Comparison of ENCODE assay signal across 17 cellular contexts in genomic region chr18:63427566-63427965, GRCh38. TPM values are rescaled to one million over a fixed set of nuclear protein-coding genes. Genes with fewer than 3 reads are reported as not detected.
DNase-seq lines count a peak whose midpoint lies in the region; ATAC-seq and TF ChIP-seq lines count a peak whose summit lies in the region.
"Had no signal": no experiment of that assay in that cellular context is flagged by ENCODE, and none has a peak within 500 bp of the region (broad histone marks: within the 10 kb centered on the region; RNA-seq: fewer than 3 reads in every experiment).

No MANE protein-coding gene starts in this region.

- peaks cover 9% of the 10 kb centered on the region for H3K27me3 Mint-ChIP-seq in activated CD4-positive, alpha-beta T cell treated with anti-CD3 and anti-CD28 coated beads for 36 hours

- peak overlapping the region; percentile 29 for H3K4me2 ChIP-seq in PC-3 (ENCODE audit: low read length)
- H3K4me2 ChIP-seq: A549 had no signal

- H3K27ac ChIP-seq in PC-3 (ENCODE audit: low read length): peak overlapping the region; percentile 84
- H3K27ac ChIP-seq in epithelial cell of prostate: peak overlapping the region; percentile 96
- peak overlapping the region in 11 of 21 experiments; percentile 22 to 75 (median 64) for H3K27ac ChIP-seq in skin epidermis
- no peak overlapping the region for H3K27ac ChIP-seq in coronary artery
- H3K27ac ChIP-seq: A549, ovary, SJSA1, upper lobe of left lung had no signal

- peak overlapping the region; percentile 65 for H2AFZ ChIP-seq in PC-3 (ENCODE audit: low read length)

- H3K36me3 Mint-ChIP-seq in activated CD4-positive, alpha-beta T cell treated with anti-CD3 and anti-CD28 coated beads for 36 hours (ENCODE audit: low read depth): peaks cover 2% of the 10 kb centered on the region

- CTCF ChIA-PET in activated CD4-positive, alpha-beta T cell treated with anti-CD3 and anti-CD28 coated beads for 36 hours (lab: Charles Lee): interaction anchor here (0.9 to 1.9 kb wide), 2 partner anchors 11 to 13 kb away, joined by 3 to 12 read pairs; no protein-coding TSS in a partner anchor
- CTCF ChIA-PET in PC-3 (lab: Charles Lee): interaction anchor here (1.1 kb wide), 1 partner anchor 12 kb away, joined by 5 read pairs; no protein-coding TSS in a partner anchor

- H3K9me3 Mint-ChIP-seq in activated CD4-positive, alpha-beta T cell treated with anti-CD3 and anti-CD28 coated beads for 36 hours (ENCODE audit: low read depth): no peaks in the 10 kb centered on the region
- H3K9me3 Mint-ChIP-seq: activated B cell treated with CpG ODN at 0.5 μM for 24 hours had no signal

- H3K4me1 Mint-ChIP-seq in activated CD4-positive, alpha-beta T cell treated with anti-CD3 and anti-CD28 coated beads for 36 hours: peaks cover 16% of the 10 kb centered on the region

- intact Hi-C loops in activated CD4-positive, alpha-beta T cell treated with anti-CD3 and anti-CD28 coated beads for 36 hours (cut with DNase I, micrococcal nuclease): loop anchor here in 1 of 2 experiments (10.0 kb wide), 1 partner anchor 583 kb away; no protein-coding TSS in a partner anchor
- intact Hi-C loops in PC-3 (cut with micrococcal nuclease): no loop called here

- DNase-seq in activated CD4-positive, alpha-beta T cell treated with anti-CD3 and anti-CD28 coated beads for 36 hours: peak; percentile 45
- no peak for DNase-seq in activated CD4-positive, alpha-beta T cell treated with anti-CD3 and anti-CD28 coated beads for 4 hours
- peak; percentile 94 for DNase-seq in PC-3
- peak; percentile 100 for DNase-seq in epithelial cell of prostate (ENCODE audit: low read depth, low spot score)
- DNase-seq in coronary artery (ENCODE audit: low spot score): no peak
- DNase-seq in COLO668 (lab: John Stamatoyannopoulos, UW; ENCODE audit: unreplicated experiment): no peak
- DNase-seq: activated B cell treated with CpG ODN at 0.5 μM for 24 hours, COR-L47, midbrain, NCI-H1105 treated with DMSO at 0.1 percent for 48 hours, NCI-H82, ovary, upper lobe of left lung had no signal

- no peaks in the 10 kb centered on the region for H3K27me3 ChIP-seq in PC-3 (ENCODE audit: low read length)
- H3K27me3 ChIP-seq: ovary, upper lobe of left lung had no signal

- BruUV-seq in PC-3 (replicated peaks; lab: Mats Ljungman, UMichigan): no TSS peak

- no peak overlapping the region for H3K4me3 ChIP-seq in PC-3 (ENCODE audit: low read length)
- no peak overlapping the region for H3K4me3 ChIP-seq in skin epidermis
- no peak overlapping the region for H3K4me3 ChIP-seq in coronary artery
- H3K4me3 ChIP-seq: A549, ovary, SJSA1, upper lobe of left lung had no signal

- no peaks in the 10 kb centered on the region for H3K9me2 ChIP-seq in PC-3 (replicated peaks; ENCODE audit: low read length)

- no peak overlapping the region for H3K4me3 Mint-ChIP-seq in activated CD4-positive, alpha-beta T cell treated with anti-CD3 and anti-CD28 coated beads for 36 hours
- H3K4me3 Mint-ChIP-seq: activated B cell treated with CpG ODN at 0.5 μM for 24 hours had no signal

- H3F3A ChIP-seq in PC-3 (ENCODE audit: low read length, unreplicated experiment): no peaks in the 10 kb centered on the region

- no peak overlapping the region for H3K27ac Mint-ChIP-seq in activated CD4-positive, alpha-beta T cell treated with anti-CD3 and anti-CD28 coated beads for 36 hours
- H3K27ac Mint-ChIP-seq: activated B cell treated with CpG ODN at 0.5 μM for 24 hours had no signal

- TF ChIP-seq CTCF in PC-3 (conservative IDR thresholded peaks at IDR 0.05; ENCODE audit: low read depth, low read length) (no peak), coronary artery (IDR thresholded peaks at IDR 0.05) (no peak)

- no peaks in the 10 kb centered on the region for H3K36me3 ChIP-seq in PC-3 (ENCODE audit: low read depth, low read length)
- H3K36me3 ChIP-seq: ovary, SJSA1, upper lobe of left lung had no signal

- H3K4me1 ChIP-seq in PC-3 (ENCODE audit: insufficient read depth, low read length): peaks cover 20% of the 10 kb centered on the region

- POLR2A ChIA-PET in activated CD4-positive, alpha-beta T cell treated with anti-CD3 and anti-CD28 coated beads for 36 hours (lab: Charles Lee): interaction anchor here (1.0 to 1.1 kb wide), 2 partner anchors 60 to 64 kb away, joined by 3 to 4 read pairs; partner anchors contain the start of gene KDSR
- POLR2A ChIA-PET in PC-3 (lab: Charles Lee; ENCODE audit: unreplicated experiment): interaction anchor here (0.6 to 1.3 kb wide), 6 partner anchors 10 to 176 kb away, joined by 3 to 8 read pairs (median 4); no protein-coding TSS in a partner anchor

- H3K9ac ChIP-seq in PC-3 (ENCODE audit: low read length): peak overlapping the region; percentile 51; the same call in 1 of the 2 replicates

- ATAC-seq in activated CD4-positive, alpha-beta T cell treated with anti-CD3 and anti-CD28 coated beads for 36 hours: peak; percentile 67
- ATAC-seq in PC-3: peak; percentile 83
- no peak for ATAC-seq in GM21367 (IDR thresholded peaks at IDR 0.05; ENCODE audit: unreplicated experiment)
- ATAC-seq: A549 had no signal

- no peaks in the 10 kb centered on the region for H3K79me2 ChIP-seq in PC-3 (ENCODE audit: low read length)

- H3K9me3 ChIP-seq in PC-3 (ENCODE audit: low read length): no peaks in the 10 kb centered on the region
- H3K9me3 ChIP-seq: A549, ovary, SJSA1, upper lobe of left lung had no signal

- H4K20me1 ChIP-seq in PC-3 (ENCODE audit: low read length): no peaks in the 10 kb centered on the region

RNA-seq across cellular contexts. Expression of gene VPS4B, which starts 5.3 kb away (rescaled TPM):
- 10 to 100 TPM; 40.7 to 48.4 TPM for total RNA-seq in activated CD4-positive, alpha-beta T cell treated with anti-CD3 and anti-CD28 coated beads for 36 hours
- total RNA-seq in PC-3 (2014; rRNA removed): 44.7 and 50.3 TPM in 2 replicates

RNA-seq across cellular contexts. Expression of gene SERPINB5, which starts 49.2 kb away (rescaled TPM):
- total RNA-seq in activated CD4-positive, alpha-beta T cell treated with anti-CD3 and anti-CD28 coated beads for 36 hours: not detected
- 96.5 and 104 TPM in 2 replicates for total RNA-seq in PC-3 (2014; rRNA removed)
- total RNA-seq: activated B cell treated with CpG ODN at 0.5 μM for 24 hours, SJSA1 had no signal

Comparison
In these comparisons a context has a peak if more than half of its experiments do, and no peak if none do; other contexts are left out.
1. DNase-seq: peak in activated CD4-positive, alpha-beta T cell treated with anti-CD3 and anti-CD28 coated beads for 36 hours (single experiment), PC-3 (single experiment) and epithelial cell of prostate (single experiment); none in activated CD4-positive, alpha-beta T cell treated with anti-CD3 and anti-CD28 coated beads for 4 hours (0 of 2), coronary artery (single experiment) and COLO668 (single experiment).
2. H3K27ac ChIP-seq: peak in PC-3 (single experiment), epithelial cell of prostate (single experiment) and skin epidermis (11 of 21); none in coronary artery (0 of 2).
3. RNA of gene SERPINB5, which starts 49.2 kb away (total RNA-seq): 96.5 to 104 TPM in PC-3; not detected in activated CD4-positive, alpha-beta T cell treated with anti-CD3 and anti-CD28 coated beads for 36 hours; every median in the first group is over 10 times any median in the second.